In the genomic region with DNA sequence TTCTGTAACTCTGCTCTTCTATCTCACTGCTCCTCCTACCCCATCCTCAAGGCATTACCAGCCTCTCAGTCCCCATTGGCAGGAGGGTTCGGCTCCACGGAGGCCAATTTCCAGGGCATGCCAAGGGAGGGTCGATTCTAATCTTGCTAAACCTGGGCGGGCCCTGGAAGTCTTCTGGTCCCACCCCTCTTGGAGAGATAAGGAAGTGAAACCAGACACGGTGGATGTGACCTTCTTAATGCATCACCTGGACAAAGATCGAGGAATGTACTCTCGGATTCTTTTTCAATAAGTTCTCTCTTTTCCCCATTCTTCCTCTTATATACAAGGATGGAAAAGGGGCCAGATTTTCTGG, we compare ENCODE assay signal across 19 cellular contexts.
DNase-seq lines count a peak whose midpoint lies in the region; ATAC-seq, FAIRE-seq and TF ChIP-seq lines count a peak whose summit lies in the region.
"Had no signal": no experiment of that assay in that cellular context is flagged by ENCODE, and none has a peak within 500 bp of the region (broad histone marks: within the 10 kb centered on the region; RNA-seq: fewer than 3 reads in every experiment).

No MANE protein-coding gene starts in this region.

- RAD21 ChIA-PET in HCT116 (lab: Charles Lee; ENCODE audit: low non-redundant PET in 1 of 2, low total read pairs in 2 of 2, uncharacterized antibody in 2 of 2, unreplicated experiment in 2 of 2) = no interaction called here

- CTCF ChIA-PET in HCT116 (lab: Charles Lee) = no interaction called here
- CTCF ChIA-PET in endothelial cell of umbilical vein (lab: Charles Lee) = interaction anchor here (1.1 kb wide), 2 partner anchors 8 to 37 kb away, joined by 3 to 4 read pairs; no protein-coding TSS in a partner anchor

- H3K9ac ChIP-seq in HCT116 (ENCODE audit: low read length) (peak overlapping the region; percentile 70), endothelial cell of umbilical vein (replicated peaks; ENCODE audit: extremely low read depth, insufficient read depth, low read length) (no peak overlapping the region), trophoblast cell (ENCODE audit: low read length) (no peak overlapping the region)
- H3K9ac ChIP-seq: BLaER1 treated with 17β-estradiol and CSF1 and Interleukin-3, amounts not matched to agents 10 nM and 100 nM; KMS-11 had no signal

- H2BK12ac ChIP-seq in trophoblast cell (ENCODE audit: low read length) = peak overlapping the region; percentile 85

- no peak for FAIRE-seq in endothelial cell of umbilical vein (lab: Jason Lieb, UNC)
- FAIRE-seq: GM19239 had no signal

- no CpG with 5 or more reads among the region's 7 CpGs for WGBS in trophoblast cell (ENCODE audit: extremely low coverage, insufficient coverage, insufficient read length)

- H2BK5ac ChIP-seq in trophoblast cell (ENCODE audit: low read depth, low read length, poor library complexity) = peak overlapping the region; percentile 78

- dilution Hi-C loops in endothelial cell of umbilical vein (cut with MboI; ENCODE audit: extremely low pct_ligation_motif_present, low sequenced_read_pairs) = no loop called here

- intact Hi-C loops in HCT116 (cut with micrococcal nuclease) = no loop called here
- intact Hi-C loops in endothelial cell of umbilical vein (cut with micrococcal nuclease) = loop anchor here (5.0 kb wide), 1 partner anchor 161 kb away; no protein-coding TSS in a partner anchor

- TF ChIP-seq CTCF in HCT116 (IDR thresholded peaks at IDR 0.05 in 2 of 3, conservative IDR thresholded peaks at IDR 0.05 in 1 of 3; ENCODE audit: borderline replicate concordance in 1 of 3, insufficient read depth in 1 of 3, low read depth in 2 of 3, low read length in 2 of 3) (no peak), Peyer's patch (IDR thresholded peaks at IDR 0.05) (no peak), endothelial cell of umbilical vein (IDR thresholded peaks at IDR 0.05; ENCODE audit: extremely low read depth in 1 of 2, insufficient read depth in 1 of 2, low read depth in 1 of 2, low read length in 2 of 2) (no peak)

- ATAC-seq in HCT116 = peak; percentile 64
- ATAC-seq in HG02970 (IDR thresholded peaks at IDR 0.05; ENCODE audit: low FRiP score, unreplicated experiment) = no peak
- ATAC-seq: body of pancreas had no signal

- H3K36me3 ChIP-seq in HCT116 (ENCODE audit: control insufficient read depth in 1 of 2, insufficient read depth in 2 of 2, low read length in 2 of 2) (no peaks in the 10 kb centered on the region), Peyer's patch (no peaks in the 10 kb centered on the region), endothelial cell of umbilical vein (ENCODE audit: control insufficient read depth in 2 of 2, extremely low read depth in 1 of 2, insufficient read depth in 2 of 2, low read length in 2 of 2) (no peaks in the 10 kb centered on the region), trophoblast cell (ENCODE audit: control insufficient read depth in 1 of 2, insufficient read depth in 2 of 2, low read length in 2 of 2) (no peaks in the 10 kb centered on the region)
- H3K36me3 ChIP-seq: BLaER1 treated with 17β-estradiol and CSF1 and Interleukin-3, amounts not matched to agents 10 nM and 100 nM; esophagus squamous epithelium; thoracic aorta had no signal

- DNase-seq in HCT116 (ENCODE audit: low read depth, low spot score) (peak; percentile 59), Peyer's patch (peak in 2 of 3 donors; percentile 71 to 82), endothelial cell of umbilical vein (ENCODE audit: low read depth, low spot score) (no peak), trophoblast cell (peak; percentile 56 to 76), pons (ENCODE audit: low spot score) (no peak)
- no peak for DNase-seq in activated naive CD4-positive, alpha-beta T cell treated with Interleukin-2 at 50 U/mL for 16 hours
- DNase-seq: activated CD4-positive, alpha-beta T cell treated with anti-CD3 and anti-CD28 coated beads for 48 hours; activated naive CD4-positive, alpha-beta T cell treated with anti-CD3 and anti-CD28 coated beads, Interleukin-2, amount 10 ng/mL, durations not matched to agents 7 days and 5 days; body of pancreas; esophagus squamous epithelium; NCI-H1417; NK-92 treated with Interleukin-12 subunit alpha and Interleukin-12 subunit beta, amount 100 ng/mL, for 24 hours; SIG-M5; T1000 had no signal

- H3K9me1 ChIP-seq in endothelial cell of umbilical vein (replicated peaks; ENCODE audit: control insufficient read depth, extremely low read depth, insufficient read depth, low read length) = no peaks in the 10 kb centered on the region

- H3K79me2 ChIP-seq in HCT116 (ENCODE audit: insufficient read depth, low read length) (no peaks in the 10 kb centered on the region), endothelial cell of umbilical vein (ENCODE audit: control insufficient read depth, insufficient read depth, low read length) (no peaks in the 10 kb centered on the region), trophoblast cell (ENCODE audit: control insufficient read depth, insufficient read depth, low read length, poor library complexity) (peaks cover 1% of the 10 kb centered on the region)

- TF ChIP-seq POLR2A in HCT116 (IDR thresholded peaks at IDR 0.05; ENCODE audit: borderline replicate concordance, extremely low read depth, insufficient read depth, insufficient read length) (no peak), Peyer's patch (IDR thresholded peaks at IDR 0.05) (no peak), endothelial cell of umbilical vein (IDR thresholded peaks at IDR 0.05; ENCODE audit: low read depth, low read length) (no peak)

- TF ChIP-seq RAD21 in HCT116 (IDR thresholded peaks at IDR 0.05; ENCODE audit: low read depth) = no peak

- H4K8ac ChIP-seq in trophoblast cell (ENCODE audit: low read depth, low read length) = peak overlapping the region; percentile 34

- H3K4ac ChIP-seq in trophoblast cell (ENCODE audit: low read depth, low read length) = peak overlapping the region; percentile 43

- H3K4me1 ChIP-seq in HCT116 (ENCODE audit: control insufficient read depth in 1 of 2, insufficient read depth in 2 of 2, low read length in 2 of 2) (peaks cover 49 to 88% of the 10 kb centered on the region in 2 experiments), Peyer's patch (peaks cover 0 to 16% (median 3%) of the 10 kb centered on the region in 4 donors), endothelial cell of umbilical vein (ENCODE audit: control insufficient read depth, extremely low read depth, insufficient read depth, low read length) (peaks cover 40% of the 10 kb centered on the region), trophoblast cell (ENCODE audit: control insufficient read depth in 1 of 2, insufficient read depth in 2 of 2, low read length in 2 of 2) (peaks cover 40 to 48% of the 10 kb centered on the region in 2 experiments)

- H2BK120ac ChIP-seq in trophoblast cell (ENCODE audit: insufficient read depth, low read length, poor library complexity) = peak overlapping the region; percentile 50

- POLR2A ChIA-PET in HCT116 (lab: Charles Lee) (interaction anchor here (0.6 to 1.5 kb wide), 6 partner anchors 69 to 751 kb away, joined by 3 to 8 read pairs (median 4); partner anchors contain the start of gene FOXO3), endothelial cell of umbilical vein (lab: Charles Lee) (no interaction called here)

- H3K27ac ChIP-seq in HCT116 (ENCODE audit: low read depth, low read length) = peak overlapping the region; percentile 68
- peak overlapping the region in 3 of 4 donors; percentile 41 to 84 (median 52) for H3K27ac ChIP-seq in Peyer's patch
- H3K27ac ChIP-seq in endothelial cell of umbilical vein (ENCODE audit: insufficient read depth, low read depth, low read length) = no peak overlapping the region
- H3K27ac ChIP-seq in trophoblast cell (ENCODE audit: low read depth, low read length) = peak overlapping the region; percentile 94
- H3K27ac ChIP-seq: BLaER1 treated with 17β-estradiol and CSF1 and Interleukin-3, amounts not matched to agents 10 nM and 100 nM; esophagus squamous epithelium; KMS-11 had no signal

- peak overlapping the region; percentile 86 for H2AFZ ChIP-seq in HCT116 (ENCODE audit: low read depth, low read length, poor library complexity, severe bottlenecking)
- H2AFZ ChIP-seq in endothelial cell of umbilical vein (ENCODE audit: low read depth, low read length) = peak overlapping the region; percentile 35
- peak overlapping the region; percentile 12 for H2AFZ ChIP-seq in trophoblast cell (ENCODE audit: insufficient read depth, low read length, poor library complexity)

- H3K4me3 ChIP-seq in HCT116 (replicated peaks in 1 of 2; ENCODE audit: low read depth in 1 of 2, low read length in 2 of 2) (peak overlapping the region; percentile 42 to 53), Peyer's patch (no peak overlapping the region), endothelial cell of umbilical vein (replicated peaks in 1 of 3; ENCODE audit: insufficient read depth in 1 of 3, low read depth in 1 of 3, low read length in 3 of 3) (no peak overlapping the region), trophoblast cell (ENCODE audit: low read depth, low read length) (no peak overlapping the region)
- H3K4me3 ChIP-seq: BLaER1 treated with 17β-estradiol and CSF1 and Interleukin-3, amounts not matched to agents 10 nM and 100 nM; body of pancreas; esophagus squamous epithelium; thoracic aorta had no signal

- no peak overlapping the region for H4K12ac ChIP-seq in trophoblast cell (ENCODE audit: low read depth, low read length)

- H4K91ac ChIP-seq in trophoblast cell (ENCODE audit: low read depth, low read length) = peak overlapping the region; percentile 63

- H3K4me2 ChIP-seq in HCT116 (ENCODE audit: low read length) (peak overlapping the region; percentile 94), endothelial cell of umbilical vein (ENCODE audit: insufficient read depth, low read length) (no peak overlapping the region), trophoblast cell (ENCODE audit: low read length) (peak overlapping the region; percentile 17)
- H3K4me2 ChIP-seq: KMS-11 had no signal

- no peaks in the 10 kb centered on the region for H4K20me1 ChIP-seq in HCT116 (ENCODE audit: insufficient read depth)
- no peaks in the 10 kb centered on the region for H4K20me1 ChIP-seq in endothelial cell of umbilical vein (replicated peaks; ENCODE audit: control insufficient read depth, extremely low read depth, insufficient read depth, low read length)
- H4K20me1 ChIP-seq: BLaER1 treated with 17β-estradiol and CSF1 and Interleukin-3, amounts not matched to agents 10 nM and 100 nM had no signal

- H3K9me2 ChIP-seq in HCT116 (ENCODE audit: insufficient read depth) = no peaks in the 10 kb centered on the region

- peaks cover 35% of the 10 kb centered on the region for H3K79me1 ChIP-seq in trophoblast cell (ENCODE audit: low read length)

- H3K27me3 ChIP-seq in HCT116 (ENCODE audit: insufficient read depth, low read length) = no peaks in the 10 kb centered on the region
- H3K27me3 ChIP-seq in Peyer's patch = no peaks in the 10 kb centered on the region
- H3K27me3 ChIP-seq in endothelial cell of umbilical vein (ENCODE audit: control insufficient read depth in 2 of 2, insufficient read depth in 2 of 2, low read length in 2 of 2) = no peaks in the 10 kb centered on the region
- no peaks in the 10 kb centered on the region for H3K27me3 ChIP-seq in trophoblast cell (ENCODE audit: insufficient read depth, low read length)
- H3K27me3 ChIP-seq: BLaER1 treated with 17β-estradiol and CSF1 and Interleukin-3, amounts not matched to agents 10 nM and 100 nM; body of pancreas; esophagus squamous epithelium had no signal

- H3K9me3 ChIP-seq in HCT116 (ENCODE audit: control insufficient read depth in 1 of 2, insufficient read depth in 1 of 2, low read depth in 1 of 2, low read length in 2 of 2) = no peaks in the 10 kb centered on the region
- no peaks in the 10 kb centered on the region for H3K9me3 ChIP-seq in Peyer's patch
- H3K9me3 ChIP-seq in endothelial cell of umbilical vein (replicated peaks; ENCODE audit: control insufficient read depth, insufficient read depth, low read length) = no peaks in the 10 kb centered on the region
- peaks cover 2% of the 10 kb centered on the region for H3K9me3 ChIP-seq in trophoblast cell (ENCODE audit: insufficient read depth, low read depth, low read length)
- H3K9me3 ChIP-seq: BLaER1 treated with 17β-estradiol and CSF1 and Interleukin-3, amounts not matched to agents 10 nM and 100 nM; body of pancreas; esophagus squamous epithelium; thoracic aorta had no signal

- BruUV-seq in HCT116 (replicated peaks; lab: Mats Ljungman, UMichigan) (no TSS peak), endothelial cell of umbilical vein (replicated peaks; lab: Mats Ljungman, UMichigan) (no TSS peak)

- peak overlapping the region; percentile 49 for H3K14ac ChIP-seq in trophoblast cell (ENCODE audit: low read length)

- H3K18ac ChIP-seq in trophoblast cell (ENCODE audit: low read length) = peak overlapping the region; percentile 24

- H3K23ac ChIP-seq in trophoblast cell (ENCODE audit: low read length) = no peak overlapping the region

- peak overlapping the region; percentile 52 for H2AK5ac ChIP-seq in trophoblast cell (ENCODE audit: low read length)

Comparison
In these comparisons a context has a peak if more than half of its experiments do, and no peak if none do; other contexts are left out.
1. DNase-seq: peak in HCT116 (single experiment), Peyer's patch (2 of 3) and trophoblast cell (2 of 2); none in endothelial cell of umbilical vein (single experiment), pons (single experiment) and activated naive CD4-positive, alpha-beta T cell treated with Interleukin-2 at 50 U/mL for 16 hours (single experiment).
2. H2AFZ ChIP-seq: peak in every context shown above with its lines; median percentile 86 in HCT116; 35 in endothelial cell of umbilical vein; 12 in trophoblast cell.
3. H3K4me3 ChIP-seq: peak in HCT116 (2 of 2); none in Peyer's patch (0 of 4), endothelial cell of umbilical vein (0 of 3) and trophoblast cell (single experiment).